1 cellular context compared by ENCODE assay signal in the genomic region with DNA sequence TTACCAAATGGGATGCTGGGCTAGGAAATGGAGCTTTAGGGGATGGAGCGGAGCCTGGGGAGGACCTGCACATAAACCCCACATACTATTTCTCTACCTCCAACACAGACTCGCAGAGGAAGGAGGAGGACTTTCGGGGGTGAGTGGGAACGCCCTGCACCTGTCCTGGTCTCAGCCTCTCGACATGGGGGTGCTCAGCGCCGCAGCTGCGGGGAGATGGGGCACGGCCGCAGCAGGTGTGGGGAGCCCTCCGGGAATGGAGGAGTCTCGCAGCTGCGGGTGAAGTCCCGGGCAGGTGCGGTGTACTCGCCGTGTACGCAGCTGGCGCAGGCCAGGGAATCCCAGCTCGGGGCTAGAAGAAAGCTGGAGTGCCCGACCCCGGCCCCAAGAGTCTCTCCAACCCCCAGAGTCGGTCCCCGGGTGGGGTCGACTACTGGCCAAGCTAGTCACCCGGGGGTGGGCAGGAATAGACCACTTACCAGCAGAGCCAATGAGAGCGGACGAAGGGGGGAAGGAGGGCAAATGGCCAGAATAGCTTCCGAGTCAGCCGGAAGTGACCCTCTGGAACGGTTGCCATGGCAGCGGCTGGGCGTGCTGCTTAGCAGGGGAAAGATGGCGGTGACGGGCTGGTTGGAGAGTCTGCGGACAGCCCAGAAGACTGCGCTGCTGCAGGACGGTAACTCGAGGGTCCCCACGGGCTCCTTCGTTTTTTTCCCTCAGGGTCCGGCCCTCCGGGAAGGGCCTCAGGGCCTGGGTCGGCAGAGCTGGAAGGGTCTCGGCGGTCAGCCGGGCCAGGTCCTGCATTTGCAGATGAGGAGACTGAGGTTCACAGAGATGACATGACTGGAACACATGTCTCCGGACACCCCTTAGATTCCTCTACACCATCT.
TF ChIP-seq lines count a peak whose summit lies in the region.

TSS of gene DPCD (plus strand) at position 597 of the 890 bp plus-strand sequence. CDS start at position 613, 16 bp downstream.
TSS of gene POLL (minus strand) at position 533 of the 890 bp plus-strand sequence. CDS start 897 bp downstream, outside the sequence.

TF ChIP-seq in HEK293, 187 proteins besides CTCF, POLR2A, EP300 and RAD21 (continued from another document and continues in another):
- TF ChIP-seq, protein P1, sequence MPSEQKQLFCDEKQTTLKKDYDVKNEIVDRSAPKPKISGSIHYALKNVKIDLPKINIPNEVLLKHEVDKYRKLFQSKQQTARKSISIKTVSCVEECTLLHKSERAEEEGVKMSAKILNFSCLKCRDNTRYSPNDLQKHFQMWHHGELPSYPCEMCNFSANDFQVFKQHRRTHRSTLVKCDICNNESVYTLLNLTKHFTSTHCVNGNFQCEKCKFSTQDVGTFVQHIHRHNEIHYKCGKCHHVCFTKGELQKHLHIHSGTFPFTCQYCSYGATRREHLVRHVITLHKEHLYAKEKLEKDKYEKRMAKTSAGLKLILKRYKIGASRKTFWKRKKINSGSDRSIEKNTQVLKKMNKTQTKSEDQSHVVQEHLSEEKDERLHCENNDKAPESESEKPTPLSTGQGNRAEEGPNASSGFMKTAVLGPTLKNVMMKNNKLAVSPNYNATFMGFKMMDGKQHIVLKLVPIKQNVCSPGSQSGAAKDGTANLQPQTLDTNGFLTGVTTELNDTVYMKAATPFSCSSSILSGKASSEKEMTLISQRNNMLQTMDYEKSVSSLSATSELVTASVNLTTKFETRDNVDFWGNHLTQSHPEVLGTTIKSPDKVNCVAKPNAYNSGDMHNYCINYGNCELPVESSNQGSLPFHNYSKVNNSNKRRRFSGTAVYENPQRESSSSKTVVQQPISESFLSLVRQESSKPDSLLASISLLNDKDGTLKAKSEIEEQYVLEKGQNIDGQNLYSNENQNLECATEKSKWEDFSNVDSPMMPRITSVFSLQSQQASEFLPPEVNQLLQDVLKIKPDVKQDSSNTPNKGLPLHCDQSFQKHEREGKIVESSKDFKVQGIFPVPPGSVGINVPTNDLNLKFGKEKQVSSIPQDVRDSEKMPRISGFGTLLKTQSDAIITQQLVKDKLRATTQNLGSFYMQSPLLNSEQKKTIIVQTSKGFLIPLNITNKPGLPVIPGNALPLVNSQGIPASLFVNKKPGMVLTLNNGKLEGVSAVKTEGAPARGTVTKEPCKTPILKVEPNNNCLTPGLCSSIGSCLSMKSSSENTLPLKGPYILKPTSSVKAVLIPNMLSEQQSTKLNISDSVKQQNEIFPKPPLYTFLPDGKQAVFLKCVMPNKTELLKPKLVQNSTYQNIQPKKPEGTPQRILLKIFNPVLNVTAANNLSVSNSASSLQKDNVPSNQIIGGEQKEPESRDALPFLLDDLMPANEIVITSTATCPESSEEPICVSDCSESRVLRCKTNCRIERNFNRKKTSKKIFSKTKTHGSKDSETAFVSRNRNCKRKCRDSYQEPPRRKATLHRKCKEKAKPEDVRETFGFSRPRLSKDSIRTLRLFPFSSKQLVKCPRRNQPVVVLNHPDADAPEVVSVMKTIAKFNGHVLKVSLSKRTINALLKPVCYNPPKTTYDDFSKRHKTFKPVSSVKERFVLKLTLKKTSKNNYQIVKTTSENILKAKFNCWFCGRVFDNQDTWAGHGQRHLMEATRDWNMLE (tag by site-specific recombination; conservative IDR thresholded peaks at IDR 0.05; ENCODE audit: low read depth), result peak; percentile 97
- peak; percentile 96 for TF ChIP-seq SP2 (tag by site-specific recombination; IDR thresholded peaks at IDR 0.05)
- peak; percentile 88; the same call in 1 of the 2 replicates for TF ChIP-seq ZXDB (tag by site-specific recombination; IDR thresholded peaks at IDR 0.05)
- peak; percentile 69; the same call in 1 of the 2 replicates for TF ChIP-seq ZBTB20 (tag by site-specific recombination; IDR thresholded peaks at IDR 0.05)
- TF ChIP-seq YY1 (tag by site-specific recombination; IDR thresholded peaks at IDR 0.05), result peak; percentile 77
- no peak for TF ChIP-seq TRIM28 (IDR thresholded peaks at IDR 0.05; ENCODE audit: borderline replicate concordance, low read length)
- TF ChIP-seq ZBTB11 (tag by site-specific recombination; conservative IDR thresholded peaks at IDR 0.05; ENCODE audit: low read depth), result peak; percentile 88
- TF ChIP-seq OVOL3 (tag by site-specific recombination; IDR thresholded peaks at IDR 0.05), result no peak
- TF ChIP-seq ZNF416 (tag by site-specific recombination; IDR thresholded peaks at IDR 0.05), result no peak
- TF ChIP-seq ZIC2 (tag by site-specific recombination; IDR thresholded peaks at IDR 0.05), result peak; percentile 46
- TF ChIP-seq, protein P2, sequence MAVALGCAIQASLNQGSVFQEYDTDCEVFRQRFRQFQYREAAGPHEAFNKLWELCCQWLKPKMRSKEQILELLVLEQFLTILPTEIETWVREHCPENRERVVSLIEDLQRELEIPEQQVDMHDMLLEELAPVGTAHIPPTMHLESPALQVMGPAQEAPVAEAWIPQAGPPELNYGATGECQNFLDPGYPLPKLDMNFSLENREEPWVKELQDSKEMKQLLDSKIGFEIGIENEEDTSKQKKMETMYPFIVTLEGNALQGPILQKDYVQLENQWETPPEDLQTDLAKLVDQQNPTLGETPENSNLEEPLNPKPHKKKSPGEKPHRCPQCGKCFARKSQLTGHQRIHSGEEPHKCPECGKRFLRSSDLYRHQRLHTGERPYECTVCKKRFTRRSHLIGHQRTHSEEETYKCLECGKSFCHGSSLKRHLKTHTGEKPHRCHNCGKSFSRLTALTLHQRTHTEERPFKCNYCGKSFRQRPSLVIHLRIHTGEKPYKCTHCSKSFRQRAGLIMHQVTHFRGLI (tag by site-specific recombination; IDR thresholded peaks at IDR 0.05), result peak; percentile 90
- TF ChIP-seq GLIS1 (tag by site-specific recombination; IDR thresholded peaks at IDR 0.05), result peak; percentile 69
- TF ChIP-seq ZNF785 (tag by site-specific recombination; IDR thresholded peaks at IDR 0.05), result no peak
- no peak for TF ChIP-seq ZFHX2 (tag by site-specific recombination; conservative IDR thresholded peaks at IDR 0.05)
- TF ChIP-seq ZNF629 (tag by site-specific recombination; IDR thresholded peaks at IDR 0.05), result peak; percentile 70
- peak; percentile 42; the same call in 1 of the 2 replicates for TF ChIP-seq KLF9 (tag by site-specific recombination; IDR thresholded peaks at IDR 0.05; ENCODE audit: low read depth)
- no peak for TF ChIP-seq ZNF530 (tag by site-specific recombination; IDR thresholded peaks at IDR 0.05; ENCODE audit: low read depth)
- peak; percentile 77; the same call in 1 of the 2 replicates for TF ChIP-seq BCL11A (tag by site-specific recombination; IDR thresholded peaks at IDR 0.05; ENCODE audit: low read depth)
- TF ChIP-seq, protein P3, sequence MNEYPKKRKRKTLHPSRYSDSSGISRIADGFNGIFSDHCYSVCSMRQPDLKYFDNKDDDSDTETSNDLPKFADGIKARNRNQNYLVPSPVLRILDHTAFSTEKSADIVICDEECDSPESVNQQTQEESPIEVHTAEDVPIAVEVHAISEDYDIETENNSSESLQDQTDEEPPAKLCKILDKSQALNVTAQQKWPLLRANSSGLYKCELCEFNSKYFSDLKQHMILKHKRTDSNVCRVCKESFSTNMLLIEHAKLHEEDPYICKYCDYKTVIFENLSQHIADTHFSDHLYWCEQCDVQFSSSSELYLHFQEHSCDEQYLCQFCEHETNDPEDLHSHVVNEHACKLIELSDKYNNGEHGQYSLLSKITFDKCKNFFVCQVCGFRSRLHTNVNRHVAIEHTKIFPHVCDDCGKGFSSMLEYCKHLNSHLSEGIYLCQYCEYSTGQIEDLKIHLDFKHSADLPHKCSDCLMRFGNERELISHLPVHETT (tag by site-specific recombination; IDR thresholded peaks at IDR 0.05), result peak; percentile 52; the same call in 1 of the 2 replicates
- TF ChIP-seq, protein P4, sequence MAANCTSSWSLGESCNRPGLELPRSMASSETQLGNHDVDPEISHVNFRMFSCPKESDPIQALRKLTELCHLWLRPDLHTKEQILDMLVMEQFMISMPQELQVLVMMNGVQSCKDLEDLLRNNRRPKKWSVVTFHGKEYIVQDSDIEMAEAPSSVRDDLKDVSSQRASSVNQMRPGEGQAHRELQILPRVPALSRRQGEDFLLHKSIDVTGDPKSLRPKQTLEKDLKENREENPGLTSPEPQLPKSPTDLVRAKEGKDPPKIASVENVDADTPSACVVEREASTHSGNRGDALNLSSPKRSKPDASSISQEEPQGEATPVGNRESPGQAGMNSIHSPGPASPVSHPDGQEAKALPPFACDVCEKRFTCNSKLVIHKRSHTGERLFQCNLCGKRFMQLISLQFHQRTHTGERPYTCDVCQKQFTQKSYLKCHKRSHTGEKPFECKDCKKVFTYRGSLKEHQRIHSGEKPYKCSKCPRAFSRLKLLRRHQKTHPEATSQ (tag by site-specific recombination; IDR thresholded peaks at IDR 0.05), result no peak
- peak; percentile 27; the same call in 1 of the 2 replicates for TF ChIP-seq ZNF843 (tag by site-specific recombination; IDR thresholded peaks at IDR 0.05)
- TF ChIP-seq ZNF391 (tag by site-specific recombination; IDR thresholded peaks at IDR 0.05; ENCODE audit: borderline replicate concordance, low read depth), result no peak
- TF ChIP-seq, protein P5, sequence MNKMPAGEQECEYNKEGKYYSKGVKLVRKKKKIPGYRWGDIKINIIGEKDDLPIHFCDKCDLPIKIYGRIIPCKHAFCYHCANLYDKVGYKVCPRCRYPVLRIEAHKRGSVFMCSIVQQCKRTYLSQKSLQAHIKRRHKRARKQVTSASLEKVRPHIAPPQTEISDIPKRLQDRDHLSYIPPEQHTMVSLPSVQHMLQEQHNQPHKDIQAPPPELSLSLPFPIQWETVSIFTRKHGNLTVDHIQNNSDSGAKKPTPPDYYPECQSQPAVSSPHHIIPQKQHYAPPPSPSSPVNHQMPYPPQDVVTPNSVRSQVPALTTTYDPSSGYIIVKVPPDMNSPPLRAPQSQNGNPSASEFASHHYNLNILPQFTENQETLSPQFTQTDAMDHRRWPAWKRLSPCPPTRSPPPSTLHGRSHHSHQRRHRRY (tag by site-specific recombination; IDR thresholded peaks at IDR 0.05), result no peak
- TF ChIP-seq ZNF488 (tag by site-specific recombination; IDR thresholded peaks at IDR 0.05), result no peak
- no peak for TF ChIP-seq GFI1B (tag by site-specific recombination; IDR thresholded peaks at IDR 0.05)
- TF ChIP-seq, protein P6, sequence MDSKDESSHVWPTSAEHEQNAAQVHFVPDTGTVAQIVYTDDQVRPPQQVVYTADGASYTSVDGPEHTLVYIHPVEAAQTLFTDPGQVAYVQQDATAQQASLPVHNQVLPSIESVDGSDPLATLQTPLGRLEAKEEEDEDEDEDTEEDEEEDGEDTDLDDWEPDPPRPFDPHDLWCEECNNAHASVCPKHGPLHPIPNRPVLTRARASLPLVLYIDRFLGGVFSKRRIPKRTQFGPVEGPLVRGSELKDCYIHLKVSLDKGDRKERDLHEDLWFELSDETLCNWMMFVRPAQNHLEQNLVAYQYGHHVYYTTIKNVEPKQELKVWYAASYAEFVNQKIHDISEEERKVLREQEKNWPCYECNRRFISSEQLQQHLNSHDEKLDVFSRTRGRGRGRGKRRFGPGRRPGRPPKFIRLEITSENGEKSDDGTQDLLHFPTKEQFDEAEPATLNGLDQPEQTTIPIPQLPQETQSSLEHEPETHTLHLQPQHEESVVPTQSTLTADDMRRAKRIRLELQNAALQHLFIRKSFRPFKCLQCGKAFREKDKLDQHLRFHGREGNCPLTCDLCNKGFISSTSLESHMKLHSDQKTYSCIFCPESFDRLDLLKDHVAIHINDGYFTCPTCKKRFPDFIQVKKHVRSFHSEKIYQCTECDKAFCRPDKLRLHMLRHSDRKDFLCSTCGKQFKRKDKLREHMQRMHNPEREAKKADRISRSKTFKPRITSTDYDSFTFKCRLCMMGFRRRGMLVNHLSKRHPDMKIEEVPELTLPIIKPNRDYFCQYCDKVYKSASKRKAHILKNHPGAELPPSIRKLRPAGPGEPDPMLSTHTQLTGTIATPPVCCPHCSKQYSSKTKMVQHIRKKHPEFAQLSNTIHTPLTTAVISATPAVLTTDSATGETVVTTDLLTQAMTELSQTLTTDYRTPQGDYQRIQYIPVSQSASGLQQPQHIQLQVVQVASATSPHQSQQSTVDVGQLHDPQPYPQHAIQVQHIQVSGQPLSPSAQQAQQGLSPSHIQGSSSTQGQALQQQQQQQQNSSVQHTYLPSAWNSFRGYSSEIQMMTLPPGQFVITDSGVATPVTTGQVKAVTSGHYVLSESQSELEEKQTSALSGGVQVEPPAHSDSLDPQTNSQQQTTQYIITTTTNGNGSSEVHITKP (tag by site-specific recombination; IDR thresholded peaks at IDR 0.05), result peak; percentile 96
- no peak for TF ChIP-seq ZNF571 (tag by site-specific recombination; IDR thresholded peaks at IDR 0.05)
- TF ChIP-seq IKZF3 (tag by site-specific recombination; IDR thresholded peaks at IDR 0.05), result no peak
- TF ChIP-seq GLIS2 (tag by site-specific recombination; IDR thresholded peaks at IDR 0.05), result peak; percentile 95
- 0 out of 2 replicates have a peak, but pooled peaks have one; percentile 18 for TF ChIP-seq ZNF660 (tag by site-specific recombination; IDR thresholded peaks at IDR 0.05)
- TF ChIP-seq ZNF266 (tag by site-specific recombination; IDR thresholded peaks at IDR 0.05; ENCODE audit: low read depth), result no peak
- TF ChIP-seq WT1 (tag by site-specific recombination; IDR thresholded peaks at IDR 0.05), result no peak
- TF ChIP-seq ZNF112 (tag by site-specific recombination; IDR thresholded peaks at IDR 0.05), result no peak
- no peak for TF ChIP-seq ZNF596 (tag by site-specific recombination; IDR thresholded peaks at IDR 0.05)
- TF ChIP-seq ZNF211 (tag by site-specific recombination; IDR thresholded peaks at IDR 0.05; ENCODE audit: low read depth), result no peak
- no peak for TF ChIP-seq ZNF791 (tag by site-specific recombination; IDR thresholded peaks at IDR 0.05)
- peak; percentile 40 for TF ChIP-seq SP7 (tag by site-specific recombination; IDR thresholded peaks at IDR 0.05)
- TF ChIP-seq SP3 (tag by site-specific recombination; IDR thresholded peaks at IDR 0.05), result peak; percentile 83
